In genomic region chr15:57427367-57427821, GRCh38 we compare ENCODE assay signal across 12 cellular contexts. TPM values are rescaled to one million over a fixed set of nuclear protein-coding genes. Genes with fewer than 3 reads are reported as not detected.
DNase-seq lines count a peak whose midpoint lies in the region; ATAC-seq and TF ChIP-seq lines count a peak whose summit lies in the region.
"Had no signal": no experiment of that assay in that cellular context is flagged by ENCODE, and none has a peak within 500 bp of the region (broad histone marks: within the 10 kb centered on the region; RNA-seq: fewer than 3 reads in every experiment).

No MANE protein-coding gene starts in this region.

- H3K27me3 ChIP-seq in SJSA1 (replicated peaks) (no peaks in the 10 kb centered on the region), heart left ventricle (no peaks in the 10 kb centered on the region), trophoblast cell (ENCODE audit: insufficient read depth, low read length) (no peaks in the 10 kb centered on the region)
- H3K27me3 ChIP-seq: spleen had no signal

- intact Hi-C loops in heart left ventricle (cut with DNase I): no loop called here

- H4K8ac ChIP-seq in trophoblast cell (ENCODE audit: low read depth, low read length): no peak overlapping the region

- H3K14ac ChIP-seq in trophoblast cell (ENCODE audit: low read length): no peak overlapping the region

- 36 to 41% (median 38%) methylated on average over 9 of the region's 9 CpGs for WGBS in heart left ventricle, 4 donors
- no CpG with 5 or more reads among the region's 9 CpGs for WGBS in trophoblast cell (ENCODE audit: extremely low coverage, insufficient coverage, insufficient read length)

- H3K9ac ChIP-seq in trophoblast cell (ENCODE audit: low read length): no peak overlapping the region

- H3K27ac ChIP-seq in SJSA1 (peak overlapping the region; percentile 18), heart left ventricle (peak overlapping the region in 7 of 12 donors; percentile 9 to 35 (median 21)), trophoblast cell (ENCODE audit: low read depth, low read length) (peak overlapping the region; percentile 95)
- H3K27ac ChIP-seq: spleen had no signal

- H3K79me1 ChIP-seq in trophoblast cell (ENCODE audit: low read length): peaks cover 12% of the 10 kb centered on the region

- H3K4me2 ChIP-seq in trophoblast cell (ENCODE audit: low read length): peak overlapping the region; percentile 54

- H3K9me3 ChIP-seq in SJSA1 (replicated peaks): no peaks in the 10 kb centered on the region
- H3K9me3 ChIP-seq in heart left ventricle: no peaks in the 10 kb centered on the region
- no peaks in the 10 kb centered on the region for H3K9me3 ChIP-seq in trophoblast cell (ENCODE audit: insufficient read depth, low read depth, low read length)
- H3K9me3 ChIP-seq: spleen had no signal

- DNase-seq in ELR (ENCODE audit: low read depth): peak; percentile 56
- DNase-seq in SJSA1 (ENCODE audit: low read depth in 1 of 2, low spot score in 2 of 2): peak in 1 of 2 experiments; percentile 64
- peak in 1 of 5 donors; percentile 46 for DNase-seq in heart left ventricle
- DNase-seq in trophoblast cell: peak; percentile 77 to 91
- no peak for DNase-seq in NCI-H1105 (lab: John Stamatoyannopoulos, UW)
- no peak for DNase-seq in stimulated activated naive CD4-positive, alpha-beta T cell (lab: John Stamatoyannopoulos, UW)
- no peak for DNase-seq in T-helper 9 cell
- DNase-seq: activated CD8-positive, alpha-beta T cell treated with anti-CD3 and anti-CD28 coated beads for 36 hours; caudate nucleus; NCI-H1092 treated with DMSO at 0.1 percent for 48 hours; spleen had no signal

- ATAC-seq in heart left ventricle: peak in 3 of 4 donors; percentile 58 to 73 (median 72)
- ATAC-seq in GM21390 (IDR thresholded peaks at IDR 0.05; ENCODE audit: unreplicated experiment): no peak
- ATAC-seq: activated CD8-positive, alpha-beta T cell treated with anti-CD3 and anti-CD28 coated beads for 36 hours had no signal

- no peak overlapping the region for H2AK5ac ChIP-seq in trophoblast cell (ENCODE audit: low read length)

- TF ChIP-seq CTCF in heart left ventricle (IDR thresholded peaks at IDR 0.05): no peak

- H2BK12ac ChIP-seq in trophoblast cell (ENCODE audit: low read length): no peak overlapping the region

- H4K12ac ChIP-seq in trophoblast cell (ENCODE audit: low read depth, low read length): no peak overlapping the region

- H4K91ac ChIP-seq in trophoblast cell (ENCODE audit: low read depth, low read length): no peak overlapping the region

- no peak for TF ChIP-seq POLR2A in heart left ventricle (IDR thresholded peaks at IDR 0.05)

- H3K4ac ChIP-seq in trophoblast cell (ENCODE audit: low read depth, low read length): no peak overlapping the region

- no peak overlapping the region for H2AFZ ChIP-seq in trophoblast cell (ENCODE audit: insufficient read depth, low read length, poor library complexity)

- no peak overlapping the region for H3K23ac ChIP-seq in trophoblast cell (ENCODE audit: low read length)

- H2BK5ac ChIP-seq in trophoblast cell (ENCODE audit: low read depth, low read length, poor library complexity): no peak overlapping the region

- H3K36me3 ChIP-seq in SJSA1 (no peaks in the 10 kb centered on the region), heart left ventricle (no peaks in the 10 kb centered on the region), trophoblast cell (ENCODE audit: control insufficient read depth in 1 of 2, insufficient read depth in 2 of 2, low read length in 2 of 2) (peaks cover 0 to 2% of the 10 kb centered on the region in 2 experiments)
- H3K36me3 ChIP-seq: spleen had no signal

- no peak overlapping the region for H3K18ac ChIP-seq in trophoblast cell (ENCODE audit: low read length)

- H3K4me1 ChIP-seq in SJSA1 (replicated peaks): peaks cover 36% of the 10 kb centered on the region
- peaks cover 0 to 40% (median 15%) of the 10 kb centered on the region in 12 donors for H3K4me1 ChIP-seq in heart left ventricle
- H3K4me1 ChIP-seq in trophoblast cell (ENCODE audit: control insufficient read depth in 1 of 2, insufficient read depth in 2 of 2, low read length in 2 of 2): peaks cover 12 to 31% of the 10 kb centered on the region in 2 experiments
- H3K4me1 ChIP-seq: spleen had no signal

- H3K4me3 ChIP-seq in SJSA1 (no peak overlapping the region), heart left ventricle (peak overlapping the region in 1 of 12 donors; percentile 15), trophoblast cell (ENCODE audit: low read depth, low read length) (no peak overlapping the region)
- H3K4me3 ChIP-seq: spleen had no signal

- peaks cover 1% of the 10 kb centered on the region for H3K79me2 ChIP-seq in trophoblast cell (ENCODE audit: control insufficient read depth, insufficient read depth, low read length, poor library complexity)

- no peak overlapping the region for H2BK120ac ChIP-seq in trophoblast cell (ENCODE audit: insufficient read depth, low read length, poor library complexity)

RNA-seq across cellular contexts. Expression of gene CGNL1, which starts 51.1 kb away (rescaled TPM):
- 3.2 and 3.8 TPM in 2 replicates for total RNA-seq in SJSA1 (2014; rRNA removed; shearing (Covaris generic))
- 10 to 100 TPM; 16.9 to 40.0 (median 23.7) TPM for total RNA-seq in heart left ventricle
- 1 to 10 TPM; 3.8 to 4.9 TPM for polyA plus RNA-seq in heart left ventricle
- 9.6 and 10.1 TPM in 2 replicates for polyA plus RNA-seq in trophoblast cell (2013)
- total RNA-seq: activated CD8-positive, alpha-beta T cell treated with anti-CD3 and anti-CD28 coated beads for 36 hours had no signal

Comparison
In these comparisons a context has a peak if more than half of its experiments do, and no peak if none do; other contexts are left out.
1. DNase-seq: peak in ELR (single experiment) and trophoblast cell (2 of 2); none in NCI-H1105 (single experiment), stimulated activated naive CD4-positive, alpha-beta T cell (0 of 6) and T-helper 9 cell (single experiment).
2. H3K27ac ChIP-seq: peak in every context shown above with its lines; median percentile 95 in trophoblast cell; 21 in heart left ventricle; 18 in SJSA1.